1 cellular context compared by ENCODE assay signal in genomic region chr2:240143801-240144648, GRCh38.
TF ChIP-seq lines count a peak whose summit lies in the region.

No MANE protein-coding gene starts in this region.

TF ChIP-seq in HepG2, 621 proteins besides CTCF, POLR2A, EP300 and RAD21 (continued from another document):
- peak; percentile 74 for TF ChIP-seq ZNF574 (CRISPR knock-in tag; IDR thresholded peaks at IDR 0.05)
- 0 out of 2 replicates have a peak, but pooled peaks have one; percentile 17 for TF ChIP-seq FOXJ3 (CRISPR knock-in tag; IDR thresholded peaks at IDR 0.05; ENCODE audit: borderline replicate concordance)
- peak; percentile 9; the same call in 1 of the 2 replicates for TF ChIP-seq UBTF (CRISPR knock-in tag; IDR thresholded peaks at IDR 0.05)
- TF ChIP-seq SMAD9 (CRISPR knock-in tag; IDR thresholded peaks at IDR 0.05) = no peak
- no peak for TF ChIP-seq ZNF691 (CRISPR knock-in tag; IDR thresholded peaks at IDR 0.05; ENCODE audit: borderline replicate concordance, low read depth)
- TF ChIP-seq SALL1 (CRISPR knock-in tag; IDR thresholded peaks at IDR 0.05) = peak; percentile 60; the same call in 1 of the 2 replicates
- TF ChIP-seq ZNF431 (CRISPR knock-in tag; IDR thresholded peaks at IDR 0.05; ENCODE audit: borderline replicate concordance, low read depth) = no peak
- TF ChIP-seq, protein P1, sequence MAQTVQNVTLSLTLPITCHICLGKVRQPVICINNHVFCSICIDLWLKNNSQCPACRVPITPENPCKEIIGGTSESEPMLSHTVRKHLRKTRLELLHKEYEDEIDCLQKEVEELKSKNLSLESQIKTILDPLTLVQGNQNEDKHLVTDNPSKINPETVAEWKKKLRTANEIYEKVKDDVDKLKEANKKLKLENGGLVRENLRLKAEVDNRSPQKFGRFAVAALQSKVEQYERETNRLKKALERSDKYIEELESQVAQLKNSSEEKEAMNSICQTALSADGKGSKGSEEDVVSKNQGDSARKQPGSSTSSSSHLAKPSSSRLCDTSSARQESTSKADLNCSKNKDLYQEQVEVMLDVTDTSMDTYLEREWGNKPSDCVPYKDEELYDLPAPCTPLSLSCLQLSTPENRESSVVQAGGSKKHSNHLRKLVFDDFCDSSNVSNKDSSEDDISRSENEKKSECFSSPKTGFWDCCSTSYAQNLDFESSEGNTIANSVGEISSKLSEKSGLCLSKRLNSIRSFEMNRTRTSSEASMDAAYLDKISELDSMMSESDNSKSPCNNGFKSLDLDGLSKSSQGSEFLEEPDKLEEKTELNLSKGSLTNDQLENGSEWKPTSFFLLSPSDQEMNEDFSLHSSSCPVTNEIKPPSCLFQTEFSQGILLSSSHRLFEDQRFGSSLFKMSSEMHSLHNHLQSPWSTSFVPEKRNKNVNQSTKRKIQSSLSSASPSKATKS (CRISPR knock-in tag; IDR thresholded peaks at IDR 0.05) = no peak
- TF ChIP-seq ZNF251 (CRISPR knock-in tag; IDR thresholded peaks at IDR 0.05) = no peak
- 0 out of 2 replicates have a peak, but pooled peaks have one; percentile 43 for TF ChIP-seq ZNF766 (CRISPR knock-in tag; IDR thresholded peaks at IDR 0.05; ENCODE audit: borderline replicate concordance)
- TF ChIP-seq, protein P2, sequence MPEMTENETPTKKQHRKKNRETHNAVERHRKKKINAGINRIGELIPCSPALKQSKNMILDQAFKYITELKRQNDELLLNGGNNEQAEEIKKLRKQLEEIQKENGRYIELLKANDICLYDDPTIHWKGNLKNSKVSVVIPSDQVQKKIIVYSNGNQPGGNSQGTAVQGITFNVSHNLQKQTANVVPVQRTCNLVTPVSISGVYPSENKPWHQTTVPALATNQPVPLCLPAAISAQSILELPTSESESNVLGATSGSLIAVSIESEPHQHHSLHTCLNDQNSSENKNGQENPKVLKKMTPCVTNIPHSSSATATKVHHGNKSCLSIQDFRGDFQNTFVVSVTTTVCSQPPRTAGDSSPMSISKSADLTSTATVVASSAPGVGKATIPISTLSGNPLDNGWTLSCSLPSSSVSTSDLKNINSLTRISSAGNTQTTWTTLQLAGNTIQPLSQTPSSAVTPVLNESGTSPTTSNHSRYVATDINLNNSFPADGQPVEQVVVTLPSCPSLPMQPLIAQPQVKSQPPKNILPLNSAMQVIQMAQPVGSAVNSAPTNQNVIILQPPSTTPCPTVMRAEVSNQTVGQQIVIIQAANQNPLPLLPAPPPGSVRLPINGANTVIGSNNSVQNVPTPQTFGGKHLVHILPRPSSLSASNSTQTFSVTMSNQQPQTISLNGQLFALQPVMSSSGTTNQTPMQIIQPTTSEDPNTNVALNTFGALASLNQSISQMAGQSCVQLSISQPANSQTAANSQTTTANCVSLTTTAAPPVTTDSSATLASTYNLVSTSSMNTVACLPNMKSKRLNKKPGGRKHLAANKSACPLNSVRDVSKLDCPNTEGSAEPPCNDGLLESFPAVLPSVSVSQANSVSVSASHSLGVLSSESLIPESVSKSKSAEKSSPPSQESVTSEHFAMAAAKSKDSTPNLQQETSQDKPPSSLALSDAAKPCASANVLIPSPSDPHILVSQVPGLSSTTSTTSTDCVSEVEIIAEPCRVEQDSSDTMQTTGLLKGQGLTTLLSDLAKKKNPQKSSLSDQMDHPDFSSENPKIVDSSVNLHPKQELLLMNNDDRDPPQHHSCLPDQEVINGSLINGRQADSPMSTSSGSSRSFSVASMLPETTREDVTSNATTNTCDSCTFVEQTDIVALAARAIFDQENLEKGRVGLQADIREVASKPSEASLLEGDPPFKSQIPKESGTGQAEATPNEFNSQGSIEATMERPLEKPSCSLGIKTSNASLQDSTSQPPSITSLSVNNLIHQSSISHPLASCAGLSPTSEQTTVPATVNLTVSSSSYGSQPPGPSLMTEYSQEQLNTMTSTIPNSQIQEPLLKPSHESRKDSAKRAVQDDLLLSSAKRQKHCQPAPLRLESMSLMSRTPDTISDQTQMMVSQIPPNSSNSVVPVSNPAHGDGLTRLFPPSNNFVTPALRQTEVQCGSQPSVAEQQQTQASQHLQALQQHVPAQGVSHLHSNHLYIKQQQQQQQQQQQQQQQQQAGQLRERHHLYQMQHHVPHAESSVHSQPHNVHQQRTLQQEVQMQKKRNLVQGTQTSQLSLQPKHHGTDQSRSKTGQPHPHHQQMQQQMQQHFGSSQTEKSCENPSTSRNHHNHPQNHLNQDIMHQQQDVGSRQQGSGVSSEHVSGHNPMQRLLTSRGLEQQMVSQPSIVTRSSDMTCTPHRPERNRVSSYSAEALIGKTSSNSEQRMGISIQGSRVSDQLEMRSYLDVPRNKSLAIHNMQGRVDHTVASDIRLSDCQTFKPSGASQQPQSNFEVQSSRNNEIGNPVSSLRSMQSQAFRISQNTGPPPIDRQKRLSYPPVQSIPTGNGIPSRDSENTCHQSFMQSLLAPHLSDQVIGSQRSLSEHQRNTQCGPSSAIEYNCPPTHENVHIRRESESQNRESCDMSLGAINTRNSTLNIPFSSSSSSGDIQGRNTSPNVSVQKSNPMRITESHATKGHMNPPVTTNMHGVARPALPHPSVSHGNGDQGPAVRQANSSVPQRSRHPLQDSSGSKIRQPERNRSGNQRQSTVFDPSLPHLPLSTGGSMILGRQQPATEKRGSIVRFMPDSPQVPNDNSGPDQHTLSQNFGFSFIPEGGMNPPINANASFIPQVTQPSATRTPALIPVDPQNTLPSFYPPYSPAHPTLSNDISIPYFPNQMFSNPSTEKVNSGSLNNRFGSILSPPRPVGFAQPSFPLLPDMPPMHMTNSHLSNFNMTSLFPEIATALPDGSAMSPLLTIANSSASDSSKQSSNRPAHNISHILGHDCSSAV (CRISPR knock-in tag; IDR thresholded peaks at IDR 0.05; ENCODE audit: borderline replicate concordance) = no peak
- TF ChIP-seq POGZ (CRISPR knock-in tag; IDR thresholded peaks at IDR 0.05) = peak; percentile 29; the same call in 1 of the 2 replicates
- TF ChIP-seq MATR3 (CRISPR knock-in tag; IDR thresholded peaks at IDR 0.05) = no peak
- TF ChIP-seq ZSCAN29 (CRISPR knock-in tag; conservative IDR thresholded peaks at IDR 0.05) = no peak
- TF ChIP-seq RBM39 (IDR thresholded peaks at IDR 0.05; ENCODE audit: low read depth, low read length, poor library complexity, severe bottlenecking) = peak; percentile 57
- peak; percentile 96 for TF ChIP-seq STAG1 (CRISPR knock-in tag; IDR thresholded peaks at IDR 0.05)
- peak; percentile 60 for TF ChIP-seq ZNF891 (CRISPR knock-in tag; IDR thresholded peaks at IDR 0.05)
- no peak for TF ChIP-seq ZNF652 (CRISPR knock-in tag; IDR thresholded peaks at IDR 0.05; ENCODE audit: borderline replicate concordance, low read depth)
- TF ChIP-seq PTBP1 (IDR thresholded peaks at IDR 0.05; ENCODE audit: low read depth, low read length, poor library complexity, severe bottlenecking) = no peak
- TF ChIP-seq ZBTB37 (CRISPR knock-in tag; IDR thresholded peaks at IDR 0.05) = 0 out of 2 replicates have a peak, but pooled peaks have one; percentile 21
- TF ChIP-seq MTF1 (CRISPR knock-in tag; IDR thresholded peaks at IDR 0.05) = no peak
- 0 out of 2 replicates have a peak, but pooled peaks have one; percentile 47 for TF ChIP-seq NKX3-1 (CRISPR knock-in tag; IDR thresholded peaks at IDR 0.05)
- no peak for TF ChIP-seq ZNF557 (CRISPR knock-in tag; IDR thresholded peaks at IDR 0.05)
- TF ChIP-seq ZNF160 (CRISPR knock-in tag; IDR thresholded peaks at IDR 0.05) = 0 out of 2 replicates have a peak, but pooled peaks have one; percentile 38
TF ChIP-seq in HepG2: peak in this region for 61.
